Comparison of ENCODE assay signal across 28 cellular contexts in genomic region chr20:20829694-20830093, GRCh38.
"Had no signal": no experiment of that assay in that cellular context is flagged by ENCODE, and none has a peak within 500 bp of the region (broad histone marks: within the 10 kb centered on the region; RNA-seq: fewer than 3 reads in every experiment).

No MANE protein-coding gene starts in this region.

- H3K9me3 Mint-ChIP-seq: stimulated activated effector memory CD8-positive, alpha-beta T cell treated with anti-CD3 and anti-CD28 coated beads, Interleukin-12 subunit alpha, Interleukin-12 subunit beta, amount 100 ng/mL, for 72 hours; stimulated activated naive CD8-positive, alpha-beta T cell treated with anti-CD3 and anti-CD28 coated beads, Interleukin-15, Interleukin-2, amounts not matched to agents 100 ng/mL and 50 ng/mL, for 24 hours had no signal

- H3K27me3 ChIP-seq: testis, thyroid gland, upper lobe of left lung, uterus, vagina had no signal

- H3K4me3 Mint-ChIP-seq: stimulated activated effector memory CD8-positive, alpha-beta T cell treated with anti-CD3 and anti-CD28 coated beads, Interleukin-12 subunit alpha, Interleukin-12 subunit beta, amount 100 ng/mL, for 72 hours; stimulated activated memory B cell treated with anti-CD40 and anti-IgM and Interleukin-4, amounts not matched to agents 10 μg/mL and 1 μg/mL and 100 μg/mL, for 72 hours; stimulated activated naive B cell treated with anti-CD40 and anti-IgM and Interleukin-4, amounts not matched to agents 10 μg/mL and 1 μg/mL and 100 μg/mL, for 72 hours; stimulated activated naive CD8-positive, alpha-beta T cell treated with anti-CD3 and anti-CD28 coated beads, Interleukin-15, amount 100 ng/mL, for 72 hours; stimulated activated naive CD8-positive, alpha-beta T cell treated with anti-CD3 and anti-CD28 coated beads, Interleukin-15, Interleukin-2, amounts not matched to agents 100 ng/mL and 50 ng/mL, for 24 hours; type B pancreatic cell had no signal

- H3K27ac ChIP-seq: stomach, suprapubic skin, testis, thoracic aorta, thyroid gland, tibial artery, tibial nerve, transverse colon, upper lobe of left lung, upper lobe of right lung, uterus, vagina had no signal

- H3K36me3 ChIP-seq: stomach, suprapubic skin, thoracic aorta, thyroid gland, tibial artery, tibial nerve, transverse colon, upper lobe of left lung, upper lobe of right lung, uterus, vagina had no signal

- H3K9me3 ChIP-seq: suprapubic skin, testis, thoracic aorta, thyroid gland, tibial artery, tibial nerve, transverse colon, upper lobe of left lung, upper lobe of right lung, uterus, vagina had no signal

- H3K27ac Mint-ChIP-seq: stimulated activated effector memory CD8-positive, alpha-beta T cell treated with anti-CD3 and anti-CD28 coated beads, Interleukin-12 subunit alpha, Interleukin-12 subunit beta, amount 100 ng/mL, for 72 hours; stimulated activated memory B cell treated with anti-CD40 and anti-IgM and Interleukin-4, amounts not matched to agents 10 μg/mL and 1 μg/mL and 100 μg/mL, for 72 hours; stimulated activated naive B cell treated with anti-CD40 and anti-IgM and Interleukin-4, amounts not matched to agents 10 μg/mL and 1 μg/mL and 100 μg/mL, for 72 hours; stimulated activated naive CD8-positive, alpha-beta T cell treated with anti-CD3 and anti-CD28 coated beads, Interleukin-15, amount 100 ng/mL, for 72 hours; stimulated activated naive CD8-positive, alpha-beta T cell treated with anti-CD3 and anti-CD28 coated beads, Interleukin-15, Interleukin-2, amounts not matched to agents 100 ng/mL and 50 ng/mL, for 24 hours; type B pancreatic cell had no signal

- H3K4me3 ChIP-seq: stomach, suprapubic skin, testis, thoracic aorta, thyroid gland, tibial artery, tibial nerve, transverse colon, upper lobe of left lung, upper lobe of right lung, uterus, vagina had no signal

- H3K4me1 ChIP-seq: testis, uterus, vagina had no signal

- DNase-seq: stimulated activated CD4-positive, alpha-beta T cell treated with anti-CD3 and anti-CD28 coated beads, Interleukin-2, amount 100 ng/mL, for 48 hours; stimulated activated CD4-positive, alpha-beta T cell treated with anti-CD3 and anti-CD28 coated beads, Interleukin-4, amount 100 ng/mL, for 1 hour; stimulated activated CD4-positive, alpha-beta T cell treated with anti-CD3 and anti-CD28 coated beads, Interleukin-4, amount 100 ng/mL, for 24 hours; stimulated activated CD4-positive, alpha-beta T cell treated with anti-CD3 and anti-CD28 coated beads, Interleukin-4, amount 100 ng/mL, for 4 hours; stimulated activated CD8-positive, alpha-beta memory T cell treated with anti-CD3 and anti-CD28 coated beads, Interleukin-4, amount 100 ng/mL, for 48 hours; stimulated activated naive B cell treated with anti-CD40 and anti-IgM and Interleukin-4, amounts not matched to agents 10 μg/mL and 1 μg/mL and 100 μg/mL, for 72 hours; stimulated activated naive CD4-positive, alpha-beta T cell; stimulated activated naive CD4-positive, alpha-beta T cell treated with Interleukin-2 at 50 U/mL for 16 hours; stimulated activated naive CD8-positive, alpha-beta T cell treated with anti-CD3 and anti-CD28 coated beads, Interleukin-15, amount 100 ng/mL, for 72 hours; stimulated activated naive CD8-positive, alpha-beta T cell treated with anti-CD3 and anti-CD28 coated beads, Interleukin-15, Interleukin-2, amounts not matched to agents 100 U/mL and 50 U/mL, for 24 hours; stomach; substantia nigra; testis; thyroid gland; tibial artery; transverse colon; trophoblast cell; upper lobe of left lung; upper lobe of right lung; uterus had no signal

- H3K36me3 Mint-ChIP-seq: stimulated activated effector memory CD8-positive, alpha-beta T cell treated with anti-CD3 and anti-CD28 coated beads, Interleukin-12 subunit alpha, Interleukin-12 subunit beta, amount 100 ng/mL, for 72 hours; stimulated activated memory B cell treated with anti-CD40 and anti-IgM and Interleukin-4, amounts not matched to agents 10 μg/mL and 1 μg/mL and 100 μg/mL, for 72 hours; type B pancreatic cell had no signal

- ATAC-seq: stimulated activated effector memory CD8-positive, alpha-beta T cell treated with anti-CD3 and anti-CD28 coated beads, Interleukin-12 subunit alpha, Interleukin-12 subunit beta, amount 100 ng/mL, for 72 hours; stimulated activated memory B cell treated with anti-CD40 and anti-IgM and Interleukin-4, amounts not matched to agents 10 μg/mL and 1 μg/mL and 100 μg/mL, for 72 hours; stimulated activated naive B cell treated with anti-CD40 and anti-IgM and Interleukin-4, amounts not matched to agents 10 μg/mL and 1 μg/mL and 100 μg/mL, for 72 hours; stimulated activated naive CD8-positive, alpha-beta T cell treated with anti-CD3 and anti-CD28 coated beads, Interleukin-15, amount 100 ng/mL, for 72 hours; stimulated activated naive CD8-positive, alpha-beta T cell treated with anti-CD3 and anti-CD28 coated beads, Interleukin-15, Interleukin-2, amounts not matched to agents 100 U/mL and 50 U/mL, for 24 hours; upper lobe of right lung had no signal
